ENCODE assay signal across 11 cellular contexts in the genomic region with DNA sequence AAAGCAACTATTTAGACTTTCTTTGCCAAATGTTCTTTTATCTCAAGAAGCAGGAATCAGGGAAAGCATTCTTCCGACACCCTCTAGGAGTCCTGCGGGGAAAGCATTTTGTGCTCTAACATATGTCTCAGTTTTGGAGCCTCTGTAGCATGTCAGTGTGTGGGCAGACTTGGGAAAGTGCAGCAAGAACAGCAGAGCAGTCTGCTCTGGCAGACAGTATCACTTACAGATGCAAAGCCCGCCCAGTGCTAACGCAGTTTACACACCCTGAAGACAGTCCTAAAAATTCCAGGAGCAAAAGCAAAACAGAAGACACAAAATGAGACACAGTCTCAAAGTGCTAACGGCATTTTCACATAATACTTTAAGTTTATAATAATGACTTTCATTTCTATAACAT.
DNase-seq lines count a peak whose midpoint lies in the region; ATAC-seq and TF ChIP-seq lines count a peak whose summit lies in the region.
"Had no signal": no experiment of that assay in that cellular context is flagged by ENCODE, and none has a peak within 500 bp of the region (broad histone marks: within the 10 kb centered on the region; RNA-seq: fewer than 3 reads in every experiment).

No MANE protein-coding gene starts in this region.

- POLR2A ChIA-PET in CD4-positive, alpha-beta memory T cell (lab: Charles Lee; ENCODE audit: partially characterized antibody) = no interaction called here
- POLR2A ChIA-PET in HEK293T (lab: Yijun Ruan, JAX) = no interaction called here

- no peak for TF ChIP-seq EP300 in gastroesophageal sphincter (IDR thresholded peaks at IDR 0.05)

- CTCF ChIA-PET in CD4-positive, alpha-beta memory T cell (lab: Charles Lee; ENCODE audit: partially characterized antibody) = interaction anchor here (0.8 to 1.0 kb wide), 2 partner anchors 70 to 1617 kb away, joined by 3 read pairs; no protein-coding TSS in a partner anchor
- CTCF ChIA-PET in HEK293T (lab: Yijun Ruan, JAX) = no interaction called here

- peaks cover 18% of the 10 kb centered on the region for H3K4me1 ChIP-seq in CD4-positive, alpha-beta memory T cell (ENCODE audit: insufficient read depth, low read length)
- peaks cover 0 to 18% (median 0%) of the 10 kb centered on the region in 3 donors for H3K4me1 ChIP-seq in gastroesophageal sphincter

- H3K9me3 ChIP-seq in CD4-positive, alpha-beta memory T cell (ENCODE audit: control insufficient read depth in 1 of 2, low read length in 2 of 2) = no peaks in the 10 kb centered on the region
- H3K9me3 ChIP-seq in gastroesophageal sphincter = no peaks in the 10 kb centered on the region
- H3K9me3 ChIP-seq: neutrophil had no signal

- H3K27me3 Mint-ChIP-seq in CD4-positive, alpha-beta memory T cell = no peaks in the 10 kb centered on the region
- H3K27me3 Mint-ChIP-seq in activated naive CD8-positive, alpha-beta T cell treated with anti-CD3 and anti-CD28 coated beads, Interleukin-2, amount 50 U/mL, for 24 hours = no peaks in the 10 kb centered on the region

- no peak for ATAC-seq in activated naive CD8-positive, alpha-beta T cell treated with anti-CD3 and anti-CD28 coated beads, Interleukin-2, amount 50 U/mL, for 24 hours
- ATAC-seq in gastroesophageal sphincter (peak; percentile 46), sciatic nerve (peak; percentile 92), HG03469 (IDR thresholded peaks at IDR 0.05; ENCODE audit: unreplicated experiment) (no peak), GM18907 (IDR thresholded peaks at IDR 0.05; ENCODE audit: unreplicated experiment) (no peak)

- H3K36me3 Mint-ChIP-seq in CD4-positive, alpha-beta memory T cell = peaks cover 18 to 23% of the 10 kb centered on the region in 2 donors
- peaks cover 3% of the 10 kb centered on the region for H3K36me3 Mint-ChIP-seq in activated naive CD8-positive, alpha-beta T cell treated with anti-CD3 and anti-CD28 coated beads, Interleukin-2, amount 50 U/mL, for 24 hours (ENCODE audit: low read depth)

- intact Hi-C loops in CD4-positive, alpha-beta memory T cell (cut with micrococcal nuclease) = no loop called here
- intact Hi-C loops in sciatic nerve (cut with DNase I) = no loop called here

- 15 to 50% methylated on average over 5 of the region's 5 CpGs for WGBS in gastroesophageal sphincter (ENCODE audit: low coverage in 1 of 2), 2 donors

- no peak overlapping the region for H3K4me3 ChIP-seq in CD4-positive, alpha-beta memory T cell (ENCODE audit: low read length in 2 of 2)
- H3K4me3 ChIP-seq in gastroesophageal sphincter = peak overlapping the region in 1 of 2 donors; percentile 30

- no peaks in the 10 kb centered on the region for H3K9me3 Mint-ChIP-seq in CD4-positive, alpha-beta memory T cell
- H3K9me3 Mint-ChIP-seq in activated naive CD8-positive, alpha-beta T cell treated with anti-CD3 and anti-CD28 coated beads, Interleukin-2, amount 50 U/mL, for 24 hours = no peaks in the 10 kb centered on the region

- no peak overlapping the region for H3K27ac ChIP-seq in CD4-positive, alpha-beta memory T cell (ENCODE audit: low read depth, low read length)
- H3K27ac ChIP-seq in gastroesophageal sphincter = peak overlapping the region in 2 of 4 donors; percentile 17 to 40
- H3K27ac ChIP-seq: neutrophil had no signal

- peaks cover 28 to 50% (median 40%) of the 10 kb centered on the region in 4 donors for H3K4me1 Mint-ChIP-seq in CD4-positive, alpha-beta memory T cell
- H3K4me1 Mint-ChIP-seq in activated naive CD8-positive, alpha-beta T cell treated with anti-CD3 and anti-CD28 coated beads, Interleukin-2, amount 50 U/mL, for 24 hours = peaks cover 31% of the 10 kb centered on the region

- TF ChIP-seq CTCF in gastroesophageal sphincter (IDR thresholded peaks at IDR 0.05) = no peak

- H3K27me3 ChIP-seq in CD4-positive, alpha-beta memory T cell (ENCODE audit: insufficient read depth, low read length) = no peaks in the 10 kb centered on the region
- H3K27me3 ChIP-seq in gastroesophageal sphincter = no peaks in the 10 kb centered on the region
- H3K27me3 ChIP-seq: neutrophil had no signal

- peak overlapping the region in 5 of 7 donors; percentile 23 to 71 (median 30) for H3K27ac Mint-ChIP-seq in CD4-positive, alpha-beta memory T cell
- H3K27ac Mint-ChIP-seq in activated naive CD8-positive, alpha-beta T cell treated with anti-CD3 and anti-CD28 coated beads, Interleukin-2, amount 50 U/mL, for 24 hours = no peak overlapping the region

- no peak for TF ChIP-seq POLR2A in gastroesophageal sphincter (IDR thresholded peaks at IDR 0.05)

- peak overlapping the region in 3 of 8 donors; percentile 59 to 75 (median 69) for H3K4me3 Mint-ChIP-seq in CD4-positive, alpha-beta memory T cell
- H3K4me3 Mint-ChIP-seq in activated naive CD8-positive, alpha-beta T cell treated with anti-CD3 and anti-CD28 coated beads, Interleukin-2, amount 50 U/mL, for 24 hours = peak overlapping the region; percentile 35

- no peaks in the 10 kb centered on the region for H3K36me3 ChIP-seq in CD4-positive, alpha-beta memory T cell (ENCODE audit: insufficient read depth, low read length)
- H3K36me3 ChIP-seq in gastroesophageal sphincter = peaks cover 0 to 5% of the 10 kb centered on the region in 2 donors
- H3K36me3 ChIP-seq: neutrophil had no signal

- no peak for DNase-seq in CD4-positive, alpha-beta memory T cell
- no peak for DNase-seq in activated naive CD8-positive, alpha-beta T cell treated with anti-CD3 and anti-CD28 coated beads, Interleukin-2, amount 50 U/mL, for 24 hours
- DNase-seq in sciatic nerve (ENCODE audit: low spot score) (no peak), HEK293T (ENCODE audit: extremely low spot score) (no peak), T1000 (lab: John Stamatoyannopoulos, UW) (no peak)
- DNase-seq: NCI-H1092 treated with DMSO at 0.1 percent for 48 hours, SIG-M5 had no signal

TF ChIP-seq in HEK293T, 16 proteins besides CTCF, POLR2A, EP300 and RAD21:
- TF ChIP-seq NFRKB (IDR thresholded peaks at IDR 0.05) (no peak), ZNF384 (IDR thresholded peaks at IDR 0.05) (no peak), HDGF (IDR thresholded peaks at IDR 0.05; ENCODE audit: borderline replicate concordance) (no peak), FOXA1 (IDR thresholded peaks at IDR 0.05) (no peak), SP1 (IDR thresholded peaks at IDR 0.05) (no peak), FOXM1 (IDR thresholded peaks at IDR 0.05; ENCODE audit: borderline replicate concordance) (no peak), LEF1 (IDR thresholded peaks at IDR 0.05; ENCODE audit: borderline replicate concordance) (no peak), BHLHE40 (IDR thresholded peaks at IDR 0.05; ENCODE audit: borderline replicate concordance) (no peak), CTBP1 (IDR thresholded peaks at IDR 0.05; ENCODE audit: borderline replicate concordance) (no peak), SUZ12 (IDR thresholded peaks at IDR 0.05) (no peak), ELF4 (IDR thresholded peaks at IDR 0.05) (no peak), ARNT (IDR thresholded peaks at IDR 0.05) (no peak), TARDBP (IDR thresholded peaks at IDR 0.05) (no peak), FOXK2 (IDR thresholded peaks at IDR 0.05) (no peak), L3MBTL2 (conservative IDR thresholded peaks at IDR 0.05) (no peak)
- TF ChIP-seq, protein P1, sequence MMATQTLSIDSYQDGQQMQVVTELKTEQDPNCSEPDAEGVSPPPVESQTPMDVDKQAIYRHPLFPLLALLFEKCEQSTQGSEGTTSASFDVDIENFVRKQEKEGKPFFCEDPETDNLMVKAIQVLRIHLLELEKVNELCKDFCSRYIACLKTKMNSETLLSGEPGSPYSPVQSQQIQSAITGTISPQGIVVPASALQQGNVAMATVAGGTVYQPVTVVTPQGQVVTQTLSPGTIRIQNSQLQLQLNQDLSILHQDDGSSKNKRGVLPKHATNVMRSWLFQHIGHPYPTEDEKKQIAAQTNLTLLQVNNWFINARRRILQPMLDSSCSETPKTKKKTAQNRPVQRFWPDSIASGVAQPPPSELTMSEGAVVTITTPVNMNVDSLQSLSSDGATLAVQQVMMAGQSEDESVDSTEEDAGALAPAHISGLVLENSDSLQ (IDR thresholded peaks at IDR 0.05) = no peak

Comparison
In these comparisons a context has a peak if more than half of its experiments do, and no peak if none do; other contexts are left out.
1. ATAC-seq: peak in gastroesophageal sphincter (single experiment) and sciatic nerve (single experiment); none in activated naive CD8-positive, alpha-beta T cell treated with anti-CD3 and anti-CD28 coated beads, Interleukin-2, amount 50 U/mL, for 24 hours (single experiment), HG03469 (single experiment) and GM18907 (single experiment).